ENCODE assay signal across 1 cellular context in genomic region chr6:148466158-148466557, GRCh38.
TF ChIP-seq lines count a peak whose summit lies in the region.

No MANE protein-coding gene starts in this region.

TF ChIP-seq in HepG2, 621 proteins besides CTCF, POLR2A, EP300 and RAD21:
- TF ChIP-seq ZNF644 (CRISPR knock-in tag; IDR thresholded peaks at IDR 0.05; ENCODE audit: low read depth) (no peak), JUNB (CRISPR knock-in tag; IDR thresholded peaks at IDR 0.05; ENCODE audit: borderline replicate concordance) (no peak), LRRFIP1 (CRISPR knock-in tag; conservative IDR thresholded peaks at IDR 0.05) (no peak), GABPA (IDR thresholded peaks at IDR 0.05; ENCODE audit: low read depth, low read length) (no peak), GABPA (CRISPR knock-in tag; IDR thresholded peaks at IDR 0.05; ENCODE audit: low read depth) (no peak), ZNF770 (CRISPR knock-in tag; IDR thresholded peaks at IDR 0.05) (no peak), SP2 (CRISPR knock-in tag; IDR thresholded peaks at IDR 0.05) (no peak), ZNF660 (CRISPR knock-in tag; IDR thresholded peaks at IDR 0.05; ENCODE audit: borderline replicate concordance, low read depth) (no peak), ZSCAN12 (CRISPR knock-in tag; IDR thresholded peaks at IDR 0.05) (no peak), ZNF773 (CRISPR knock-in tag; IDR thresholded peaks at IDR 0.05; ENCODE audit: borderline replicate concordance) (no peak), EEA1 (CRISPR knock-in tag; IDR thresholded peaks at IDR 0.05; ENCODE audit: borderline replicate concordance) (no peak), ZNF740 (CRISPR knock-in tag; IDR thresholded peaks at IDR 0.05) (no peak), SOX13 (IDR thresholded peaks at IDR 0.05) (no peak), SOX13 (CRISPR knock-in tag; conservative IDR thresholded peaks at IDR 0.05 in 1 of 2, IDR thresholded peaks at IDR 0.05 in 1 of 2) (no peak), ZBTB7A (CRISPR knock-in tag; IDR thresholded peaks at IDR 0.05) (no peak), ARNT2 (CRISPR knock-in tag; IDR thresholded peaks at IDR 0.05; ENCODE audit: low read depth) (no peak), GLI4 (CRISPR knock-in tag; IDR thresholded peaks at IDR 0.05; ENCODE audit: borderline replicate concordance) (no peak), YEATS4 (CRISPR knock-in tag; IDR thresholded peaks at IDR 0.05; ENCODE audit: borderline replicate concordance) (no peak), PBX2 (CRISPR knock-in tag; IDR thresholded peaks at IDR 0.05) (no peak)
